11 cellular contexts compared by ENCODE assay signal in the genomic region with DNA sequence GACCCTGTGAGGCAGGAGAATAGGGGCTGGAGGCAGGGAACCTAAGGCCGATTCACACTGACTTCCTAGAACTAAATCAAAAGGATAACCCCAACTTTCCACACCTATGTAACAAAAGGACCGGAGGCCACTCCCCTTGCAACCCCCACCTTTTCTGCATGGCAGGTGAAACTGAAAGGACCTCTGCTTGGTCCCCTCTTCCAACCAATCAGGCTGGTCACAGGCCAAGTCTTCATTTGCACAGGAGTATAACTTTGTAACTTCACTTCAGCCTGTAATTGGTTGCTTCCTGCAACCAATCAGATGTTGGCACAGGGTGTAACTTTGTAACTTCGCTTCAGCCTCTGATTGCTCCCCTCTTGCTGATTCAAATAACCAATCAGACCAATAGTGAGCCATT.
DNase-seq lines count a peak whose midpoint lies in the region; ATAC-seq and TF ChIP-seq lines count a peak whose summit lies in the region.
"Had no signal": no experiment of that assay in that cellular context is flagged by ENCODE, and none has a peak within 500 bp of the region (broad histone marks: within the 10 kb centered on the region; RNA-seq: fewer than 3 reads in every experiment).

No MANE protein-coding gene starts in this region.

- DNase-seq in activated CD4-positive, alpha-beta T cell treated with anti-CD3 and anti-CD28 coated beads, Interleukin-2, amount 10 ng/mL, durations not matched to agents 24 days and 14 days, result peak; percentile 85
- no peak for DNase-seq in activated CD4-positive, alpha-beta T cell treated with anti-CD3 and anti-CD28 coated beads, Interleukin-2, amount 50 U/mL, for 48 hours
- no peak for DNase-seq in activated naive CD8-positive, alpha-beta T cell treated with anti-CD3 and anti-CD28 coated beads, Interleukin-2, amount 10 ng/mL, durations not matched to agents 7 days and 5 days
- no peak for DNase-seq in stimulated activated effector memory CD8-positive, alpha-beta T cell treated with anti-CD3 and anti-CD28 coated beads, Interleukin-12 subunit alpha, Interleukin-12 subunit beta, amount 100 ng/mL, for 72 hours (ENCODE audit: low spot score in 2 of 2)
- DNase-seq in iPS-NIHi11 (ENCODE audit: low spot score) (no peak), amniotic stem cell (lab: John Stamatoyannopoulos, UW) (no peak), trophoblast cell (no peak)
- DNase-seq: NCI-H2029, NCI-H69, retina had no signal

- H4K12ac ChIP-seq in trophoblast cell (ENCODE audit: low read depth, low read length), result no peak overlapping the region

- H3F3A ChIP-seq in OCI-LY1 (ENCODE audit: insufficient read depth, low read length), result no peaks in the 10 kb centered on the region

- H3K4me3 Mint-ChIP-seq in activated CD4-positive, alpha-beta T cell treated with anti-CD3 and anti-CD28 coated beads, Interleukin-2, amount 10 ng/mL, durations not matched to agents 24 days and 14 days, result peak overlapping the region; percentile 80
- peak overlapping the region; percentile 78 for H3K4me3 Mint-ChIP-seq in activated naive CD8-positive, alpha-beta T cell treated with anti-CD3 and anti-CD28 coated beads, Interleukin-2, amount 10 ng/mL, durations not matched to agents 7 days and 5 days
- H3K4me3 Mint-ChIP-seq in stimulated activated effector memory CD8-positive, alpha-beta T cell treated with anti-CD3 and anti-CD28 coated beads, Interleukin-12 subunit alpha, Interleukin-12 subunit beta, amount 100 ng/mL, for 72 hours, result peak overlapping the region; percentile 70

- H3K9me2 ChIP-seq in OCI-LY1 (ENCODE audit: low read depth, low read length), result no peaks in the 10 kb centered on the region

- peaks cover 3% of the 10 kb centered on the region for H3K79me1 ChIP-seq in trophoblast cell (ENCODE audit: low read length)

- H3K9me3 Mint-ChIP-seq in activated CD4-positive, alpha-beta T cell treated with anti-CD3 and anti-CD28 coated beads, Interleukin-2, amount 10 ng/mL, durations not matched to agents 24 days and 14 days, result no peaks in the 10 kb centered on the region
- H3K9me3 Mint-ChIP-seq in activated naive CD8-positive, alpha-beta T cell treated with anti-CD3 and anti-CD28 coated beads, Interleukin-2, amount 10 ng/mL, durations not matched to agents 7 days and 5 days, result no peaks in the 10 kb centered on the region
- no peaks in the 10 kb centered on the region for H3K9me3 Mint-ChIP-seq in stimulated activated effector memory CD8-positive, alpha-beta T cell treated with anti-CD3 and anti-CD28 coated beads, Interleukin-12 subunit alpha, Interleukin-12 subunit beta, amount 100 ng/mL, for 72 hours

- no peak overlapping the region for H2AK5ac ChIP-seq in trophoblast cell (ENCODE audit: low read length)

- ATAC-seq in activated naive CD8-positive, alpha-beta T cell treated with anti-CD3 and anti-CD28 coated beads, Interleukin-2, amount 10 ng/mL, durations not matched to agents 7 days and 5 days (ENCODE audit: low read depth), result peak; percentile 24
- no peak for ATAC-seq in stimulated activated effector memory CD8-positive, alpha-beta T cell treated with anti-CD3 and anti-CD28 coated beads, Interleukin-12 subunit alpha, Interleukin-12 subunit beta, amount 100 ng/mL, for 72 hours

- H3K9me3 ChIP-seq in OCI-LY1 (ENCODE audit: low read length), result no peaks in the 10 kb centered on the region
- no peaks in the 10 kb centered on the region for H3K9me3 ChIP-seq in trophoblast cell (ENCODE audit: insufficient read depth, low read depth, low read length)

- no peak overlapping the region for H3K4ac ChIP-seq in trophoblast cell (ENCODE audit: low read depth, low read length)

- no peak overlapping the region for H4K8ac ChIP-seq in trophoblast cell (ENCODE audit: low read depth, low read length)

- H3K27me3 ChIP-seq in OCI-LY1 (ENCODE audit: insufficient read depth, low read length) (no peaks in the 10 kb centered on the region), trophoblast cell (ENCODE audit: insufficient read depth, low read length) (no peaks in the 10 kb centered on the region)

- H3K27ac Mint-ChIP-seq in activated CD4-positive, alpha-beta T cell treated with anti-CD3 and anti-CD28 coated beads, Interleukin-2, amount 10 ng/mL, durations not matched to agents 24 days and 14 days, result peak overlapping the region; percentile 92
- H3K27ac Mint-ChIP-seq in activated naive CD8-positive, alpha-beta T cell treated with anti-CD3 and anti-CD28 coated beads, Interleukin-2, amount 10 ng/mL, durations not matched to agents 7 days and 5 days, result peak overlapping the region; percentile 94
- H3K27ac Mint-ChIP-seq in stimulated activated effector memory CD8-positive, alpha-beta T cell treated with anti-CD3 and anti-CD28 coated beads, Interleukin-12 subunit alpha, Interleukin-12 subunit beta, amount 100 ng/mL, for 72 hours, result peak overlapping the region; percentile 95

- intact Hi-C loops in activated CD4-positive, alpha-beta T cell treated with anti-CD3 and anti-CD28 coated beads, Interleukin-2, amount 10 ng/mL, durations not matched to agents 24 days and 14 days (cut with micrococcal nuclease), result no loop called here

- H3K14ac ChIP-seq in trophoblast cell (ENCODE audit: low read length), result no peak overlapping the region

- H3K27ac ChIP-seq in OCI-LY1 (ENCODE audit: low read depth, low read length, poor library complexity, severe bottlenecking), result peak overlapping the region; percentile 82
- H3K27ac ChIP-seq in trophoblast cell (ENCODE audit: low read depth, low read length), result no peak overlapping the region

- TF ChIP-seq CTCF in OCI-LY1 (IDR thresholded peaks at IDR 0.05; ENCODE audit: low read length), result no peak

- H3K36me3 Mint-ChIP-seq in activated CD4-positive, alpha-beta T cell treated with anti-CD3 and anti-CD28 coated beads, Interleukin-2, amount 10 ng/mL, durations not matched to agents 24 days and 14 days (ENCODE audit: low read depth), result peaks cover 47% of the 10 kb centered on the region
- H3K36me3 Mint-ChIP-seq in activated naive CD8-positive, alpha-beta T cell treated with anti-CD3 and anti-CD28 coated beads, Interleukin-2, amount 10 ng/mL, durations not matched to agents 7 days and 5 days, result peaks cover 23% of the 10 kb centered on the region
- peaks cover 86% of the 10 kb centered on the region for H3K36me3 Mint-ChIP-seq in stimulated activated effector memory CD8-positive, alpha-beta T cell treated with anti-CD3 and anti-CD28 coated beads, Interleukin-12 subunit alpha, Interleukin-12 subunit beta, amount 100 ng/mL, for 72 hours

- WGBS in trophoblast cell (ENCODE audit: extremely low coverage, insufficient coverage, insufficient read length), result no CpG with 5 or more reads among the region's 3 CpGs

- H3K27me3 Mint-ChIP-seq in activated CD4-positive, alpha-beta T cell treated with anti-CD3 and anti-CD28 coated beads, Interleukin-2, amount 10 ng/mL, durations not matched to agents 24 days and 14 days, result no peaks in the 10 kb centered on the region
- no peaks in the 10 kb centered on the region for H3K27me3 Mint-ChIP-seq in activated naive CD8-positive, alpha-beta T cell treated with anti-CD3 and anti-CD28 coated beads, Interleukin-2, amount 10 ng/mL, durations not matched to agents 7 days and 5 days

- H4K20me1 ChIP-seq in OCI-LY1 (ENCODE audit: insufficient read depth, low read length), result no peaks in the 10 kb centered on the region

- peaks cover 77% of the 10 kb centered on the region for H3K4me1 Mint-ChIP-seq in activated CD4-positive, alpha-beta T cell treated with anti-CD3 and anti-CD28 coated beads, Interleukin-2, amount 10 ng/mL, durations not matched to agents 24 days and 14 days
- peaks cover 85% of the 10 kb centered on the region for H3K4me1 Mint-ChIP-seq in activated naive CD8-positive, alpha-beta T cell treated with anti-CD3 and anti-CD28 coated beads, Interleukin-2, amount 10 ng/mL, durations not matched to agents 7 days and 5 days
- peaks cover 87% of the 10 kb centered on the region for H3K4me1 Mint-ChIP-seq in stimulated activated effector memory CD8-positive, alpha-beta T cell treated with anti-CD3 and anti-CD28 coated beads, Interleukin-12 subunit alpha, Interleukin-12 subunit beta, amount 100 ng/mL, for 72 hours

- H3K4me2 ChIP-seq in OCI-LY1 (ENCODE audit: low read length) (peak overlapping the region; percentile 67), trophoblast cell (ENCODE audit: low read length) (no peak overlapping the region)

- no peak overlapping the region for H2AFZ ChIP-seq in OCI-LY1 (ENCODE audit: low read length)
- H2AFZ ChIP-seq in trophoblast cell (ENCODE audit: insufficient read depth, low read length, poor library complexity), result no peak overlapping the region

- H3K9ac ChIP-seq in OCI-LY1 (ENCODE audit: low read length), result peak overlapping the region; percentile 52; the same call in 1 of the 2 replicates
- no peak overlapping the region for H3K9ac ChIP-seq in trophoblast cell (ENCODE audit: low read length)

- H3K79me2 ChIP-seq in OCI-LY1 (ENCODE audit: insufficient read depth, low read length) (peaks cover 99% of the 10 kb centered on the region), trophoblast cell (ENCODE audit: control insufficient read depth, insufficient read depth, low read length, poor library complexity) (peaks cover 2% of the 10 kb centered on the region)

- H3K36me3 ChIP-seq in OCI-LY1 (ENCODE audit: insufficient read depth, low read length) (peaks cover 42% of the 10 kb centered on the region; the same call in 1 of the 2 replicates), trophoblast cell (ENCODE audit: control insufficient read depth in 1 of 2, insufficient read depth in 2 of 2, low read length in 2 of 2) (peaks cover 6 to 7% of the 10 kb centered on the region in 2 experiments)

- H2BK12ac ChIP-seq in trophoblast cell (ENCODE audit: low read length), result no peak overlapping the region

- no peak overlapping the region for H3K23ac ChIP-seq in trophoblast cell (ENCODE audit: low read length)

- H3K4me3 ChIP-seq in OCI-LY1 (ENCODE audit: low read depth, low read length, poor library complexity, severe bottlenecking) (peak overlapping the region; percentile 45), trophoblast cell (ENCODE audit: low read depth, low read length) (no peak overlapping the region)

- H4K91ac ChIP-seq in trophoblast cell (ENCODE audit: low read depth, low read length), result no peak overlapping the region

- H2BK120ac ChIP-seq in trophoblast cell (ENCODE audit: insufficient read depth, low read length, poor library complexity), result no peak overlapping the region

- no peak overlapping the region for H2BK5ac ChIP-seq in trophoblast cell (ENCODE audit: low read depth, low read length, poor library complexity)

- peaks cover 99% of the 10 kb centered on the region for H3K4me1 ChIP-seq in OCI-LY1 (ENCODE audit: insufficient read depth, low read length, severe bottlenecking)
- H3K4me1 ChIP-seq in trophoblast cell (ENCODE audit: control insufficient read depth in 1 of 2, insufficient read depth in 2 of 2, low read length in 2 of 2), result peaks cover 12 to 18% of the 10 kb centered on the region in 2 experiments

- POLR2A ChIA-PET in activated naive CD8-positive, alpha-beta T cell treated with anti-CD3 and anti-CD28 coated beads, Interleukin-2, amount 10 ng/mL, durations not matched to agents 7 days and 5 days (lab: Charles Lee), result interaction anchor here (0.6 to 3.7 kb wide), 4 partner anchors 14 to 253 kb away, joined by 3 to 33 read pairs (median 5); no protein-coding TSS in a partner anchor

- H3K18ac ChIP-seq in trophoblast cell (ENCODE audit: low read length), result no peak overlapping the region
